20 cellular contexts compared by ENCODE assay signal in the genomic region with DNA sequence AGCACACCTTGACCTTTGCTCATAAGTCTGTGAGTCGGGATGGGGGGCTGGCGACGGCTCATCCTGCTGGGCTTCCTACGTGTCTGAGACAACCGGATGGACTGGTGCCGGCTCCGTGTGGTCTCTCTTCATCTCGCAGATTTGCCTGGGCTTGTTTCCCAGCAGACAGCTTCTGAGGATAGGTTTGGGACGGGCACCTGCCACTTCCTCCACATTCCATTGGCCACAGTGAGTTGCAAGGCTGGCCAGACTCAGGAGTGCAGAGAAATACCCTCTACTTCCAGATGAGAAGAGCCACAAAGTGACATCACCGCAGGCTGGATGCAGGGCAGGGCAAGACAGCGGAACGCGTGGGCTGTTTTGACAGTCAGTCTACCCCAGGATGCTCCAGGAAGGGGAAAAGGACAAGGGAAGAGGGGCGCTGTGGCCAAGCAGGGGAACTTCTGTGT. TPM values are rescaled to one million over a fixed set of nuclear protein-coding genes. Genes with fewer than 3 reads are reported as not detected.
DNase-seq lines count a peak whose midpoint lies in the region; ATAC-seq and TF ChIP-seq lines count a peak whose summit lies in the region.
"Had no signal": no experiment of that assay in that cellular context is flagged by ENCODE, and none has a peak within 500 bp of the region (broad histone marks: within the 10 kb centered on the region; RNA-seq: fewer than 3 reads in every experiment).

No MANE protein-coding gene starts in this region.

- intact Hi-C loops in Right ventricle myocardium superior (cut with DNase I), result no loop called here

- DNase-seq in Ammon's horn (ENCODE audit: low spot score) (peak; percentile 50), RWPE2 (ENCODE audit: low spot score) (peak; percentile 88), epithelial cell of esophagus (ENCODE audit: low read depth) (peak; percentile 96), osteoblast (ENCODE audit: insufficient read length, low spot score, missing footprints) (peak; percentile 84), Right ventricle myocardium superior (no peak)
- no peak for DNase-seq in stimulated activated naive B cell treated with anti-CD40 and anti-IgM and Interleukin-4, amounts not matched to agents 10 μg/mL and 1 μg/mL and 100 μg/mL, for 72 hours
- DNase-seq: 8988T; CD8-positive, alpha-beta memory T cell; GDM1; GM23248; MM.1S; NCI-H1105; NCI-H187; NCI-H69; NK-92 treated with Interleukin-12 subunit alpha and Interleukin-12 subunit beta, amount 100 ng/mL, for 24 hours; OCI-M1 had no signal

- no peak overlapping the region for H2AFZ ChIP-seq in osteoblast (ENCODE audit: low read length)
- H2AFZ ChIP-seq: GM23248 had no signal

- H3K27ac Mint-ChIP-seq in stimulated activated naive B cell treated with anti-CD40 and anti-IgM and Interleukin-4, amounts not matched to agents 10 μg/mL and 1 μg/mL and 100 μg/mL, for 72 hours, result no peak overlapping the region

- H3K27ac ChIP-seq in RWPE2 (ENCODE audit: poor library complexity, severe bottlenecking) (peak overlapping the region; percentile 86), osteoblast (ENCODE audit: low read depth, low read length) (no peak overlapping the region)
- H3K27ac ChIP-seq: GM23248 had no signal

- no peaks in the 10 kb centered on the region for H3K79me2 ChIP-seq in osteoblast (ENCODE audit: insufficient read depth, low read length)

- H3K36me3 Mint-ChIP-seq in stimulated activated naive B cell treated with anti-CD40 and anti-IgM and Interleukin-4, amounts not matched to agents 10 μg/mL and 1 μg/mL and 100 μg/mL, for 72 hours, result no peaks in the 10 kb centered on the region
- H3K36me3 Mint-ChIP-seq: CD8-positive, alpha-beta memory T cell had no signal

- H3K27me3 ChIP-seq in RWPE2 (ENCODE audit: insufficient read depth, poor library complexity, severe bottlenecking), result no peaks in the 10 kb centered on the region
- no peaks in the 10 kb centered on the region for H3K27me3 ChIP-seq in osteoblast (ENCODE audit: insufficient read depth, low read length)
- H3K27me3 ChIP-seq: BLaER1 had no signal

- H3K4me3 Mint-ChIP-seq in stimulated activated naive B cell treated with anti-CD40 and anti-IgM and Interleukin-4, amounts not matched to agents 10 μg/mL and 1 μg/mL and 100 μg/mL, for 72 hours, result no peak overlapping the region
- H3K4me3 Mint-ChIP-seq: CD8-positive, alpha-beta memory T cell had no signal

- H3K4me2 ChIP-seq in osteoblast (ENCODE audit: insufficient read depth, low read length), result no peak overlapping the region
- H3K4me2 ChIP-seq: BLaER1 had no signal

- H3K4me1 Mint-ChIP-seq in stimulated activated naive B cell treated with anti-CD40 and anti-IgM and Interleukin-4, amounts not matched to agents 10 μg/mL and 1 μg/mL and 100 μg/mL, for 72 hours, result peaks cover 0 to 1% of the 10 kb centered on the region in 2 donors

- H3K9me3 ChIP-seq in RWPE2 (ENCODE audit: severe bottlenecking) (no peaks in the 10 kb centered on the region), osteoblast (ENCODE audit: low read depth, low read length) (no peaks in the 10 kb centered on the region)
- H3K9me3 ChIP-seq: BLaER1 had no signal

- ATAC-seq in RWPE2 (ENCODE audit: low read depth), result peak; percentile 92
- no peak for ATAC-seq in stimulated activated naive B cell treated with anti-CD40 and anti-IgM and Interleukin-4, amounts not matched to agents 10 μg/mL and 1 μg/mL and 100 μg/mL, for 72 hours (replicated peaks)
- ATAC-seq in Right ventricle myocardium superior (ENCODE audit: poor library complexity), result no peak
- no peak for ATAC-seq in HG02840 (IDR thresholded peaks at IDR 0.05; ENCODE audit: low FRiP score, unreplicated experiment)
- no peak for ATAC-seq in GM18907 (IDR thresholded peaks at IDR 0.05; ENCODE audit: unreplicated experiment)
- ATAC-seq: GM12878 had no signal

- H3K36me3 ChIP-seq in RWPE2 (ENCODE audit: low read depth) (no peaks in the 10 kb centered on the region), osteoblast (ENCODE audit: insufficient read depth, low read length) (no peaks in the 10 kb centered on the region)
- H3K36me3 ChIP-seq: BLaER1 had no signal

- H3K9me3 Mint-ChIP-seq in stimulated activated naive B cell treated with anti-CD40 and anti-IgM and Interleukin-4, amounts not matched to agents 10 μg/mL and 1 μg/mL and 100 μg/mL, for 72 hours, result peaks cover 0 to 2% of the 10 kb centered on the region in 2 donors

- H3K4me3 ChIP-seq in RWPE2 (ENCODE audit: severe bottlenecking), result no peak overlapping the region
- H3K4me3 ChIP-seq in epithelial cell of esophagus (ENCODE audit: low read length), result peak overlapping the region; percentile 9
- no peak overlapping the region for H3K4me3 ChIP-seq in osteoblast (ENCODE audit: insufficient read depth, low read length)
- H3K4me3 ChIP-seq: BLaER1, GM12878, GM23248 had no signal

- no peaks in the 10 kb centered on the region for H4K20me1 ChIP-seq in osteoblast (ENCODE audit: insufficient read depth, low read length)
- H4K20me1 ChIP-seq: BLaER1 had no signal

- peaks cover 11 to 12% of the 10 kb centered on the region in 2 donors for H3K27me3 Mint-ChIP-seq in stimulated activated naive B cell treated with anti-CD40 and anti-IgM and Interleukin-4, amounts not matched to agents 10 μg/mL and 1 μg/mL and 100 μg/mL, for 72 hours

- TF ChIP-seq CTCF in RWPE2 (IDR thresholded peaks at IDR 0.05; ENCODE audit: poor library complexity, severe bottlenecking) (no peak), epithelial cell of esophagus (IDR thresholded peaks at IDR 0.05; ENCODE audit: insufficient read depth, low read depth, low read length, missing control alignments) (peak; percentile 9), osteoblast (IDR thresholded peaks at IDR 0.05; ENCODE audit: extremely low read depth, low read depth, low read length) (no peak)

- H3K4me1 ChIP-seq in RWPE2 (ENCODE audit: insufficient read depth, poor library complexity, severe bottlenecking) (peaks cover 17% of the 10 kb centered on the region), osteoblast (ENCODE audit: insufficient read depth, low read length) (no peaks in the 10 kb centered on the region)

RNA-seq across cellular contexts. Expression of gene IRS2, which starts 48.1 kb away (rescaled TPM):
- total RNA-seq in osteoblast (7.1 and 8.3 TPM in 2 replicates), Right ventricle myocardium superior (12.1 TPM)

Comparison
In these comparisons a context has a peak if more than half of its experiments do, and no peak if none do; other contexts are left out.
1. DNase-seq: peak in Ammon's horn (single experiment), RWPE2 (single experiment), epithelial cell of esophagus (single experiment) and osteoblast (single experiment); none in stimulated activated naive B cell treated with anti-CD40 and anti-IgM and Interleukin-4, amounts not matched to agents 10 μg/mL and 1 μg/mL and 100 μg/mL, for 72 hours (single experiment) and Right ventricle myocardium superior (single experiment).